ENCODE assay signal across 10 cellular contexts in genomic region chr10:10872035-10872673, GRCh38.
DNase-seq lines count a peak whose midpoint lies in the region; ATAC-seq, FAIRE-seq and TF ChIP-seq lines count a peak whose summit lies in the region.
"Had no signal": no experiment of that assay in that cellular context is flagged by ENCODE, and none has a peak within 500 bp of the region (broad histone marks: within the 10 kb centered on the region; RNA-seq: fewer than 3 reads in every experiment).

No MANE protein-coding gene starts in this region.

- H3K27ac ChIP-seq in aorta (ENCODE audit: low read depth in 1 of 2, low read length in 2 of 2) (peak overlapping the region; percentile 51 to 85), substantia nigra (ENCODE audit: low read depth, low read length, poor library complexity, severe bottlenecking) (no peak overlapping the region)

- WGBS in aorta, 2 donors, result 2 to 3% methylated on average over 6 of the region's 6 CpGs

- FAIRE-seq in RCC 7860 (lab: Jason Lieb, UNC), result no peak

- TF ChIP-seq CTCF in fibroblast of mammary gland (conservative IDR thresholded peaks at IDR 0.05; ENCODE audit: control insufficient read depth, insufficient read depth, low read depth, low read length) (no peak), mucosa of descending colon (IDR thresholded peaks at IDR 0.05) (no peak)

- H3K4me3 ChIP-seq in fibroblast of mammary gland (ENCODE audit: control insufficient read depth, low read depth, low read length) (no peak overlapping the region), mucosa of descending colon (no peak overlapping the region), aorta (ENCODE audit: low read length in 2 of 2) (no peak overlapping the region)

- peak; percentile 81 for ATAC-seq in mucosa of descending colon
- peak; percentile 89 for ATAC-seq in aorta (ENCODE audit: low FRiP score)
- no peak for ATAC-seq in HG02970 (IDR thresholded peaks at IDR 0.05; ENCODE audit: low FRiP score, unreplicated experiment)
- ATAC-seq: esophagus mucosa, Panc1 had no signal

- H3K27me3 ChIP-seq in aorta (ENCODE audit: control insufficient read depth in 1 of 2, insufficient read depth in 2 of 2, low read length in 1 of 2), result no peaks in the 10 kb centered on the region

- H3K9me3 ChIP-seq in mucosa of descending colon, result no peaks in the 10 kb centered on the region
- no peaks in the 10 kb centered on the region for H3K9me3 ChIP-seq in aorta (ENCODE audit: control insufficient read depth, low read length)

- no peaks in the 10 kb centered on the region for H3K36me3 ChIP-seq in mucosa of descending colon (ENCODE audit: low read depth)
- H3K36me3 ChIP-seq in aorta (ENCODE audit: control insufficient read depth in 1 of 2, insufficient read depth in 2 of 2, low read length in 1 of 2), result no peaks in the 10 kb centered on the region

- intact Hi-C loops in mucosa of descending colon (cut with DNase I, micrococcal nuclease), result no loop called here
- intact Hi-C loops in aorta (cut with DNase I), result loop anchor here (2.0 to 5.0 kb wide), 5 partner anchors 40 to 145 kb away; partner anchors contain the start of gene CELF2 (in 1 of the 2)

- peaks cover 7% of the 10 kb centered on the region for H3K4me1 ChIP-seq in mucosa of descending colon (ENCODE audit: low read depth)
- peaks cover 5% of the 10 kb centered on the region in 2 donors for H3K4me1 ChIP-seq in aorta (ENCODE audit: control insufficient read depth in 1 of 2, insufficient read depth in 2 of 2, low read length in 2 of 2)

- DNase-seq in RCC 7860 (ENCODE audit: low spot score), result peak; percentile 18
- peak; percentile 87 for DNase-seq in fibroblast of mammary gland (ENCODE audit: low read depth)
- no peak for DNase-seq in mucosa of descending colon
- DNase-seq in aorta, result peak in 1 of 2 donors; percentile 55
- no peak for DNase-seq in C1 segment of cervical spinal cord (lab: John Stamatoyannopoulos, UW)
- DNase-seq in substantia nigra (lab: John Stamatoyannopoulos, UW), result no peak
- DNase-seq: activated CD8-positive, alpha-beta memory T cell treated with anti-CD3 and anti-CD28 coated beads, Interleukin-2, amount 50 U/mL, for 48 hours had no signal

Comparison
In these comparisons a context has a peak if more than half of its experiments do, and no peak if none do; other contexts are left out.
1. DNase-seq: peak in RCC 7860 (single experiment) and fibroblast of mammary gland (single experiment); none in mucosa of descending colon (0 of 3), C1 segment of cervical spinal cord (0 of 14) and substantia nigra (0 of 49).
2. intact Hi-C loops: an anchor here in aorta (2.0 to 5.0 kb wide); none called in mucosa of descending colon.